Comparison of ENCODE assay signal across 27 cellular contexts in genomic region chr2:180651596-180651995, GRCh38.
"Had no signal": no experiment of that assay in that cellular context is flagged by ENCODE, and none has a peak within 500 bp of the region (broad histone marks: within the 10 kb centered on the region; RNA-seq: fewer than 3 reads in every experiment).

No MANE protein-coding gene starts in this region.

- H3K9me3 ChIP-seq: colonic mucosa, esophagus squamous epithelium, gastrocnemius medialis, heart right ventricle, left lung, lower lobe of right lung, mucosa of descending colon had no signal

- H3K9me3 Mint-ChIP-seq: dendritic cell treated with granulocyte-macrophage colony-stimulating factor and Interleukin-4, amounts not matched to agents 40 ng/mL and 50 ng/mL, for 4 days; effector memory CD8-positive, alpha-beta T cell; endodermal cell; mesothelial cell of epicardium had no signal

- H3K27ac ChIP-seq: colonic mucosa, epithelial cell of prostate, esophagus squamous epithelium, gastrocnemius medialis, heart right ventricle, left lung, lower lobe of right lung had no signal

- FAIRE-seq: endometrium, islet of Langerhans, keratinocyte had no signal

- H3K4me1 ChIP-seq: colonic mucosa, esophagus squamous epithelium, heart right ventricle, left lung, lower lobe of right lung had no signal

- ATAC-seq: effector memory CD8-positive, alpha-beta T cell; esophagus mucosa; gastrocnemius medialis; heart right ventricle; left cardiac atrium; left lung; left ventricle myocardium superior; lower lobe of right lung; mucosa of descending colon had no signal

- H3K27ac Mint-ChIP-seq: dendritic cell treated with granulocyte-macrophage colony-stimulating factor and Interleukin-4, amounts not matched to agents 40 ng/mL and 50 ng/mL, for 4 days; effector memory CD8-positive, alpha-beta T cell; endodermal cell; mesothelial cell of epicardium had no signal

- H3K4me3 ChIP-seq: colonic mucosa, esophagus squamous epithelium, gastrocnemius medialis, heart right ventricle, left lung, lower lobe of right lung, mucosa of descending colon had no signal

- H3K27me3 ChIP-seq: colonic mucosa, esophagus squamous epithelium, gastrocnemius medialis, left lung had no signal

- DNase-seq: colonic mucosa; cortex of kidney; effector CD8-positive, alpha-beta T cell; effector memory CD8-positive, alpha-beta T cell; endodermal cell; erythroblast; esophagus squamous epithelium; foreskin fibroblast; foreskin melanocyte; gastrocnemius medialis; glutamatergic neuron; head of caudate nucleus; heart right ventricle; hippocampal formation; left cardiac atrium; left ventricle myocardium superior; lower lobe of right lung; mesenchymal stem cell; mucosa of descending colon had no signal

- H3K36me3 ChIP-seq: colonic mucosa, esophagus squamous epithelium, gastrocnemius medialis, heart right ventricle, left lung, lower lobe of right lung had no signal

- H3K36me3 Mint-ChIP-seq: mesothelial cell of epicardium had no signal
